8 cellular contexts compared by ENCODE assay signal in the genomic region with DNA sequence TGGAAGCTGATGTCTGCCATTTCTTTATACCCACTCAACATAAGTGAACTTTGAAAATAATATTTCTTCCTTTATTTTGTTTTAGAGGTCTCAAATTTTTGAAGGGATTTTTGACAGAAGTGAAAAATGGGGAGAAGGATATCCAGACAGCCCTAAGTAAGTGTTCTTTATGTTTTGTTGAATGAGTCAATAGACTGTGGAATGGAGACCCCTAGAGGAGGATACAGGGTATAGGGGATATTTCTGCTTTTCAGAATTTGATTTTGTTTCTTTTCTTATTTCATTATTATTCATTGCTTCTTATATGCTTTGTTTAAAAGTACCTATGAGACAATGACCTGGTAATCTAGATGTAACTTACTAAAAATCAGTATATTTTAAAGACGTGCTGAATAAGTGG. TPM values are rescaled to one million over a fixed set of nuclear protein-coding genes. Genes with fewer than 3 reads are reported as not detected.
DNase-seq lines count a peak whose midpoint lies in the region; ATAC-seq and TF ChIP-seq lines count a peak whose summit lies in the region.

No MANE protein-coding gene starts in this region.

- H3K36me3 ChIP-seq in RWPE2 (ENCODE audit: low read depth): peaks cover 24% of the 10 kb centered on the region
- peaks cover 0 to 38% (median 0%) of the 10 kb centered on the region in 3 donors for H3K36me3 ChIP-seq in esophagus squamous epithelium
- peaks cover 25% of the 10 kb centered on the region for H3K36me3 ChIP-seq in neural progenitor cell

- no peak overlapping the region for H3K27ac Mint-ChIP-seq in activated T-cell treated with anti-CD3 and anti-CD28 coated beads, Interleukin-2, amount 50 U/mL, for 72 hours
- no peak overlapping the region for H3K27ac Mint-ChIP-seq in neural progenitor cell

- no peak for DNase-seq in activated T-cell treated with anti-CD3 and anti-CD28 coated beads, Interleukin-2, amount 50 U/mL, for 72 hours
- no peak for DNase-seq in activated T-cell treated with anti-CD3 and anti-CD28 coated beads for 4 hours
- DNase-seq in HT-29 (ENCODE audit: low spot score): peak; percentile 57
- no peak for DNase-seq in RWPE2 (ENCODE audit: low spot score)
- no peak for DNase-seq in esophagus squamous epithelium (lab: John Stamatoyannopoulos, UW)
- DNase-seq in neural progenitor cell (ENCODE audit: low spot score): peak; percentile 10

- no peak overlapping the region for H2AFZ ChIP-seq in neural progenitor cell (replicated peaks)

- H3K9ac ChIP-seq in neural progenitor cell: no peak overlapping the region

- 61 to 74% methylated on average over 1 of the region's 1 CpG for WGBS in esophagus squamous epithelium, 2 donors

- no peak overlapping the region for H3K4me3 ChIP-seq in RWPE2 (ENCODE audit: severe bottlenecking)
- H3K4me3 ChIP-seq in esophagus squamous epithelium: no peak overlapping the region
- no peak overlapping the region for H3K4me3 ChIP-seq in neural progenitor cell

- no peak overlapping the region for H3K4me3 Mint-ChIP-seq in activated T-cell treated with anti-CD3 and anti-CD28 coated beads, Interleukin-2, amount 50 U/mL, for 72 hours
- H3K4me3 Mint-ChIP-seq in neural progenitor cell: no peak overlapping the region

- peak; percentile 74 for TF ChIP-seq CTCF in RWPE2 (IDR thresholded peaks at IDR 0.05; ENCODE audit: poor library complexity, severe bottlenecking)
- TF ChIP-seq CTCF in esophagus squamous epithelium (IDR thresholded peaks at IDR 0.05): peak; percentile 19 to 54 (median 40)
- peak; percentile 65 for TF ChIP-seq CTCF in neural progenitor cell (IDR thresholded peaks at IDR 0.05)

- peaks cover 0 to 3% of the 10 kb centered on the region in 2 donors for H3K36me3 Mint-ChIP-seq in activated T-cell treated with anti-CD3 and anti-CD28 coated beads, Interleukin-2, amount 50 U/mL, for 72 hours (ENCODE audit: insufficient read depth in 2 of 2)
- peaks cover 41% of the 10 kb centered on the region for H3K36me3 Mint-ChIP-seq in neural progenitor cell

- H3K27me3 Mint-ChIP-seq in activated T-cell treated with anti-CD3 and anti-CD28 coated beads, Interleukin-2, amount 50 U/mL, for 72 hours (ENCODE audit: low read depth): no peaks in the 10 kb centered on the region
- H3K27me3 Mint-ChIP-seq in neural progenitor cell (ENCODE audit: insufficient read depth, low read depth): peaks cover 2% of the 10 kb centered on the region

- no peaks in the 10 kb centered on the region for H3K9me3 Mint-ChIP-seq in activated T-cell treated with anti-CD3 and anti-CD28 coated beads, Interleukin-2, amount 50 U/mL, for 72 hours
- H3K9me3 Mint-ChIP-seq in neural progenitor cell: peaks cover 2% of the 10 kb centered on the region

- H4K20me1 ChIP-seq in neural progenitor cell (ENCODE audit: low read depth): peaks cover 16% of the 10 kb centered on the region

- no peaks in the 10 kb centered on the region for H3K79me2 ChIP-seq in neural progenitor cell (ENCODE audit: low read depth)

- H3K27ac ChIP-seq in RWPE2 (ENCODE audit: poor library complexity, severe bottlenecking) (no peak overlapping the region), esophagus squamous epithelium (no peak overlapping the region), neural progenitor cell (no peak overlapping the region)

- peak; percentile 41 to 65 for ATAC-seq in activated T-cell treated with anti-CD3 and anti-CD28 coated beads, Interleukin-2, amount 50 U/mL, for 72 hours (replicated peaks in 1 of 2)
- ATAC-seq in RWPE2 (ENCODE audit: low read depth) (peak; percentile 54; the same call in 1 of the 3 replicates), HG03159 (IDR thresholded peaks at IDR 0.05; ENCODE audit: unreplicated experiment) (no peak), GM18498 (IDR thresholded peaks at IDR 0.05; ENCODE audit: unreplicated experiment) (no peak)

- H3K9me3 ChIP-seq in RWPE2 (ENCODE audit: severe bottlenecking): no peaks in the 10 kb centered on the region
- H3K9me3 ChIP-seq in esophagus squamous epithelium: no peaks in the 10 kb centered on the region
- H3K9me3 ChIP-seq in neural progenitor cell (ENCODE audit: low read depth): no peaks in the 10 kb centered on the region

- no peaks in the 10 kb centered on the region for H3K27me3 ChIP-seq in RWPE2 (ENCODE audit: insufficient read depth, poor library complexity, severe bottlenecking)
- H3K27me3 ChIP-seq in esophagus squamous epithelium: no peaks in the 10 kb centered on the region
- H3K27me3 ChIP-seq in neural progenitor cell: no peaks in the 10 kb centered on the region

- H3K4me2 ChIP-seq in neural progenitor cell: no peak overlapping the region

- intact Hi-C loops in esophagus squamous epithelium (cut with DNase I): no loop called here

- H3F3A ChIP-seq in neural progenitor cell (ENCODE audit: low read depth): peaks cover 14% of the 10 kb centered on the region

- no peak for TF ChIP-seq POLR2A in esophagus squamous epithelium (IDR thresholded peaks at IDR 0.05)

- H3K4me1 ChIP-seq in RWPE2 (ENCODE audit: insufficient read depth, poor library complexity, severe bottlenecking) (no peaks in the 10 kb centered on the region), esophagus squamous epithelium (peaks cover 0 to 13% (median 0%) of the 10 kb centered on the region in 3 donors), neural progenitor cell (no peaks in the 10 kb centered on the region)

- H3K4me1 Mint-ChIP-seq in activated T-cell treated with anti-CD3 and anti-CD28 coated beads, Interleukin-2, amount 50 U/mL, for 72 hours (ENCODE audit: low read depth): no peaks in the 10 kb centered on the region
- peaks cover 6% of the 10 kb centered on the region for H3K4me1 Mint-ChIP-seq in neural progenitor cell

RNA-seq across cellular contexts. Expression of gene PLEKHA8, which starts 34.4 kb away (rescaled TPM):
- total RNA-seq in activated T-cell treated with anti-CD3 and anti-CD28 coated beads, Interleukin-2, amount 50 U/mL, for 72 hours: 10 to 100 TPM; 12.1 to 12.9 TPM
- total RNA-seq in HT-29 (2014; rRNA removed; shearing (Covaris generic)): 5.2 and 7.8 TPM in 2 replicates
- 10 to 100 TPM in 1 of 4 donors, 1 to 10 TPM in 3; 5.1 to 10.5 (median 5.9) TPM for total RNA-seq in esophagus squamous epithelium
- 53.5 and 62.7 TPM in 2 replicates for total RNA-seq in neural progenitor cell (ENCODE audit: low replicate concordance)

RNA-seq across cellular contexts. Expression of gene FKBP14, which starts 36.1 kb away (rescaled TPM):
- total RNA-seq in activated T-cell treated with anti-CD3 and anti-CD28 coated beads, Interleukin-2, amount 50 U/mL, for 72 hours: 10 to 100 TPM; 13.3 to 13.6 TPM
- 3.3 and 3.7 TPM in 2 replicates for total RNA-seq in HT-29 (2014; rRNA removed; shearing (Covaris generic))
- total RNA-seq in esophagus squamous epithelium: 1 to 10 TPM; 3.3 to 8.0 (median 7.5) TPM
- total RNA-seq in neural progenitor cell (ENCODE audit: low replicate concordance): 4.0 and 4.5 TPM in 2 replicates

Comparison
In these comparisons a context has a peak if more than half of its experiments do, and no peak if none do; other contexts are left out.
1. ATAC-seq: peak in activated T-cell treated with anti-CD3 and anti-CD28 coated beads, Interleukin-2, amount 50 U/mL, for 72 hours (2 of 2) and RWPE2 (single experiment); none in HG03159 (single experiment) and GM18498 (single experiment).
2. DNase-seq: peak in HT-29 (single experiment) and neural progenitor cell (single experiment); none in activated T-cell treated with anti-CD3 and anti-CD28 coated beads, Interleukin-2, amount 50 U/mL, for 72 hours (0 of 2), activated T-cell treated with anti-CD3 and anti-CD28 coated beads for 4 hours (single experiment), RWPE2 (single experiment) and esophagus squamous epithelium (single experiment).
3. Peak in every context shown above with its lines, with median percentiles within 50 percentile points of each other: CTCF ChIP-seq.